22 cellular contexts compared by ENCODE assay signal in genomic region chr1:35530168-35530567, GRCh38. TPM values are rescaled to one million over a fixed set of nuclear protein-coding genes. Genes with fewer than 3 reads are reported as not detected.
"Had no signal": no experiment of that assay in that cellular context is flagged by ENCODE, and none has a peak within 500 bp of the region (broad histone marks: within the 10 kb centered on the region; RNA-seq: fewer than 3 reads in every experiment).

No MANE protein-coding gene starts in this region.

- H3K9ac ChIP-seq: KMS-11 had no signal

- H3K4me3 ChIP-seq: SJSA1, SK-N-MC had no signal

- H3K27me3 ChIP-seq: SJSA1 had no signal

- H3K9me3 ChIP-seq: SJSA1 had no signal

- H3K4me1 ChIP-seq: SJSA1 had no signal

- DNase-seq: IMR-90, MV-4-11, NCI-H1048, NCI-H1105, NCI-H1417, NCI-H1436 treated with DMSO at 0.1 percent for 48 hours, NCI-H1694, NCI-H187 treated with DMSO at 0.1 percent for 48 hours, NCI-H2029 treated with DMSO at 0.1 percent for 48 hours, NCI-H2171 treated with DMSO at 0.1 percent for 48 hours, NCI-H2227 treated with DMSO at 0.1 percent for 48 hours, NCI-H446, NCI-H510A, NCI-H524 treated with DMSO at 0.1 percent for 48 hours, NCI-H69, NCI-H774, Right ventricle myocardium superior, RPMI8226, SIG-M5 had no signal

- H3K27ac ChIP-seq: KMS-11, SJSA1, SK-N-MC had no signal

RNA-seq across cellular contexts. Expression of gene TFAP2E, which starts 42.9 kb away (rescaled TPM):
- total RNA-seq: SJSA1 had no signal
